Comparison of ENCODE assay signal across 1 cellular context in the genomic region with DNA sequence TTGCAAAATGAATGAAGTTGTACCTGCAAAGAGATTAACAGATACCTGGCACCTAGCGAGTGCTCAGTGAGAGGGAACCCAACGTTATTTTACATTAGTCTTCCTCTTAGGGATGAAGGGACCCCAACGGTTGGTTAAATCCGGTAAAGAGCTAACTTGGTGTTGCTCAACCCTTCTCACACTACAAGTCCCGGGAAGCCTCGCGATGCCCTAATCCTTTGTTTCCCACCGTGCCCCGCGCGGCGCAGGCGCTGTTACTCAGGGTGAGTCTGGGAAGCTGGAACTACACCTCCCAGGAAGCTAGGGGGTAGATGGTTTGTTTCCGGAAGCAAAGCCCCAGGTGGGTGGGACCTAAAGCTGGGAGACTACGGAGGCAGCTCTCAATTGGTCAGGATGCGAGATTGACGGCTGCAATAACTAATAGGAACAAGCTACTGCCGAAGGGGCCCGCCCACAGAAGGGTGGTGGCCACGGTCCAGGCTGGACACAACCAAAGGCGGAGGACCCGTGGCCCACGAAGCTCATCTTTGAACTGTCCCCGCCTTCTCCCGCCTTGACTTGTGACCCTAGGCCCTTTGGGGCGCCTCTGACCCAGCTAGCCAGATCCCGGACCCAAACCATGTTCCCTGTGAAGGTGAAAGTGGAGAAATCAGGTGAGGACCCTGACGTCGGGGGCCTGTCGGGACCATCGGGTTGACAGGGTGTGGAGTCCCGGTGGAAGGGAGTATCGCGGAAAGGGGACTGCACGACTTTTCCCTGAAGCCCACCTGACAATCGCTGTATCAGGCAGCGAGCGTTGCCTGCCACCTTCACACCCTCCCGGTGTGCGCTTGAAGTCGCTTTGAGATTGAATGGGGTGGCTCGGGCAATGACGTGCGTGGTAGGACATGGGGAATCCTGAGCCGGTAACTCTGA.
TF ChIP-seq lines count a peak whose summit lies in the region.

A gene with protein sequence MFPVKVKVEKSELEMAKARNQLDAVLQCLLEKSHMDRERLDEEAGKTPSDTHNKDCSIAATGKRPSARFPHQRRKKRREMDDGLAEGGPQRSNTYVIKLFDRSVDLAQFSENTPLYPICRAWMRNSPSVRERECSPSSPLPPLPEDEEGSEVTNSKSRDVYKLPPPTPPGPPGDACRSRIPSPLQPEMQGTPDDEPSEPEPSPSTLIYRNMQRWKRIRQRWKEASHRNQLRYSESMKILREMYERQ (plus strand): TSS at position 471 of the 915 bp plus-strand sequence. CDS start 149 bp downstream, at position 620.

TF ChIP-seq in GM12878, 131 proteins besides CTCF, POLR2A, EP300 and RAD21 (continued from another document and continues in another):
- TF ChIP-seq, protein P1, sequence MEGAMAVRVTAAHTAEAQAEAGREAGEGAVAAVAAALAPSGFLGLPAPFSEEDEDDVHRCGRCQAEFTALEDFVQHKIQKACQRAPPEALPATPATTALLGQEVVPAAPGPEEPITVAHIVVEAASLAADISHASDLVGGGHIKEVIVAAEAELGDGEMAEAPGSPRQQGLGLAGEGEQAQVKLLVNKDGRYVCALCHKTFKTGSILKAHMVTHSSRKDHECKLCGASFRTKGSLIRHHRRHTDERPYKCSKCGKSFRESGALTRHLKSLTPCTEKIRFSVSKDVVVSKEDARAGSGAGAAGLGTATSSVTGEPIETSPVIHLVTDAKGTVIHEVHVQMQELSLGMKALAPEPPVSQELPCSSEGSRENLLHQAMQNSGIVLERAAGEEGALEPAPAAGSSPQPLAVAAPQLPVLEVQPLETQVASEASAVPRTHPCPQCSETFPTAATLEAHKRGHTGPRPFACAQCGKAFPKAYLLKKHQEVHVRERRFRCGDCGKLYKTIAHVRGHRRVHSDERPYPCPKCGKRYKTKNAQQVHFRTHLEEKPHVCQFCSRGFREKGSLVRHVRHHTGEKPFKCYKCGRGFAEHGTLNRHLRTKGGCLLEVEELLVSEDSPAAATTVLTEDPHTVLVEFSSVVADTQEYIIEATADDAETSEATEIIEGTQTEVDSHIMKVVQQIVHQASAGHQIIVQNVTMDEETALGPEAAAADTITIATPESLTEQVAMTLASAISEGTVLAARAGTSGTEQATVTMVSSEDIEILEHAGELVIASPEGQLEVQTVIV (IDR thresholded peaks at IDR 0.05; ENCODE audit: borderline replicate concordance, partially characterized antibody), result peak; percentile 68
- TF ChIP-seq, protein P2, sequence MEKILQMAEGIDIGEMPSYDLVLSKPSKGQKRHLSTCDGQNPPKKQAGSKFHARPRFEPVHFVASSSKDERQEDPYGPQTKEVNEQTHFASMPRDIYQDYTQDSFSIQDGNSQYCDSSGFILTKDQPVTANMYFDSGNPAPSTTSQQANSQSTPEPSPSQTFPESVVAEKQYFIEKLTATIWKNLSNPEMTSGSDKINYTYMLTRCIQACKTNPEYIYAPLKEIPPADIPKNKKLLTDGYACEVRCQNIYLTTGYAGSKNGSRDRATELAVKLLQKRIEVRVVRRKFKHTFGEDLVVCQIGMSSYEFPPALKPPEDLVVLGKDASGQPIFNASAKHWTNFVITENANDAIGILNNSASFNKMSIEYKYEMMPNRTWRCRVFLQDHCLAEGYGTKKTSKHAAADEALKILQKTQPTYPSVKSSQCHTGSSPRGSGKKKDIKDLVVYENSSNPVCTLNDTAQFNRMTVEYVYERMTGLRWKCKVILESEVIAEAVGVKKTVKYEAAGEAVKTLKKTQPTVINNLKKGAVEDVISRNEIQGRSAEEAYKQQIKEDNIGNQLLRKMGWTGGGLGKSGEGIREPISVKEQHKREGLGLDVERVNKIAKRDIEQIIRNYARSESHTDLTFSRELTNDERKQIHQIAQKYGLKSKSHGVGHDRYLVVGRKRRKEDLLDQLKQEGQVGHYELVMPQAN (conservative IDR thresholded peaks at IDR 0.05), result peak; percentile 90
- peak; percentile 99 for TF ChIP-seq IKZF1 (conservative IDR thresholded peaks at IDR 0.05)
- peak; percentile 70 for TF ChIP-seq ATF7 (IDR thresholded peaks at IDR 0.05; ENCODE audit: low read depth)
- TF ChIP-seq CHD2 (IDR thresholded peaks at IDR 0.05; ENCODE audit: borderline replicate concordance, low read depth, low read length), result peak; percentile 98
- TF ChIP-seq, protein P3, sequence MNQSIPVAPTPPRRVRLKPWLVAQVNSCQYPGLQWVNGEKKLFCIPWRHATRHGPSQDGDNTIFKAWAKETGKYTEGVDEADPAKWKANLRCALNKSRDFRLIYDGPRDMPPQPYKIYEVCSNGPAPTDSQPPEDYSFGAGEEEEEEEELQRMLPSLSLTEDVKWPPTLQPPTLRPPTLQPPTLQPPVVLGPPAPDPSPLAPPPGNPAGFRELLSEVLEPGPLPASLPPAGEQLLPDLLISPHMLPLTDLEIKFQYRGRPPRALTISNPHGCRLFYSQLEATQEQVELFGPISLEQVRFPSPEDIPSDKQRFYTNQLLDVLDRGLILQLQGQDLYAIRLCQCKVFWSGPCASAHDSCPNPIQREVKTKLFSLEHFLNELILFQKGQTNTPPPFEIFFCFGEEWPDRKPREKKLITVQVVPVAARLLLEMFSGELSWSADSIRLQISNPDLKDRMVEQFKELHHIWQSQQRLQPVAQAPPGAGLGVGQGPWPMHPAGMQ (IDR thresholded peaks at IDR 0.05; ENCODE audit: borderline replicate concordance), result no peak
- TF ChIP-seq, protein P4, sequence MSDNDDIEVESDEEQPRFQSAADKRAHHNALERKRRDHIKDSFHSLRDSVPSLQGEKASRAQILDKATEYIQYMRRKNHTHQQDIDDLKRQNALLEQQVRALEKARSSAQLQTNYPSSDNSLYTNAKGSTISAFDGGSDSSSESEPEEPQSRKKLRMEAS (IDR thresholded peaks at IDR 0.05; ENCODE audit: low read depth, low read length), result peak; percentile 81
- no peak for TF ChIP-seq STAT3 (IDR thresholded peaks at IDR 0.05; ENCODE audit: low read depth, low read length)
- TF ChIP-seq, protein P5, sequence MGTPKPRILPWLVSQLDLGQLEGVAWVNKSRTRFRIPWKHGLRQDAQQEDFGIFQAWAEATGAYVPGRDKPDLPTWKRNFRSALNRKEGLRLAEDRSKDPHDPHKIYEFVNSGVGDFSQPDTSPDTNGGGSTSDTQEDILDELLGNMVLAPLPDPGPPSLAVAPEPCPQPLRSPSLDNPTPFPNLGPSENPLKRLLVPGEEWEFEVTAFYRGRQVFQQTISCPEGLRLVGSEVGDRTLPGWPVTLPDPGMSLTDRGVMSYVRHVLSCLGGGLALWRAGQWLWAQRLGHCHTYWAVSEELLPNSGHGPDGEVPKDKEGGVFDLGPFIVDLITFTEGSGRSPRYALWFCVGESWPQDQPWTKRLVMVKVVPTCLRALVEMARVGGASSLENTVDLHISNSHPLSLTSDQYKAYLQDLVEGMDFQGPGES (IDR thresholded peaks at IDR 0.05), result peak; percentile 89
- TF ChIP-seq CREM (IDR thresholded peaks at IDR 0.05; ENCODE audit: low read depth), result peak; percentile 94
- peak; percentile 95 for TF ChIP-seq NR2C1 (IDR thresholded peaks at IDR 0.05)
- peak; percentile 98 for TF ChIP-seq HCFC1 (IDR thresholded peaks at IDR 0.05; ENCODE audit: low read length)
- peak; percentile 74 for TF ChIP-seq NR2F1 (conservative IDR thresholded peaks at IDR 0.05)
- TF ChIP-seq RELA (IDR thresholded peaks at IDR 0.05; ENCODE audit: borderline replicate concordance, partially characterized antibody), result peak; percentile 49
- no peak for TF ChIP-seq ZZZ3 (IDR thresholded peaks at IDR 0.05; ENCODE audit: control insufficient read depth, insufficient read length, low read depth)
- TF ChIP-seq ETV6 (conservative IDR thresholded peaks at IDR 0.05 in 1 of 2, IDR thresholded peaks at IDR 0.05 in 1 of 2; ENCODE audit: borderline replicate concordance in 1 of 2, low read depth in 1 of 2), result no peak
- TF ChIP-seq MEF2A (IDR thresholded peaks at IDR 0.05; ENCODE audit: insufficient read depth, low read depth, low read length), result no peak
- no peak for TF ChIP-seq SMAD1 (IDR thresholded peaks at IDR 0.05; ENCODE audit: low read depth, partially characterized antibody)
- TF ChIP-seq, protein P6, sequence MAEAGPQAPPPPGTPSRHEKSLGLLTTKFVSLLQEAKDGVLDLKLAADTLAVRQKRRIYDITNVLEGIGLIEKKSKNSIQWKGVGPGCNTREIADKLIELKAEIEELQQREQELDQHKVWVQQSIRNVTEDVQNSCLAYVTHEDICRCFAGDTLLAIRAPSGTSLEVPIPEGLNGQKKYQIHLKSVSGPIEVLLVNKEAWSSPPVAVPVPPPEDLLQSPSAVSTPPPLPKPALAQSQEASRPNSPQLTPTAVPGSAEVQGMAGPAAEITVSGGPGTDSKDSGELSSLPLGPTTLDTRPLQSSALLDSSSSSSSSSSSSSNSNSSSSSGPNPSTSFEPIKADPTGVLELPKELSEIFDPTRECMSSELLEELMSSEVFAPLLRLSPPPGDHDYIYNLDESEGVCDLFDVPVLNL (IDR thresholded peaks at IDR 0.05; ENCODE audit: low read depth, low read length), result 0 out of 2 replicates have a peak, but pooled peaks have one; percentile 14
- no peak for TF ChIP-seq STAT1 (conservative IDR thresholded peaks at IDR 0.05)
- peak; percentile 84 for TF ChIP-seq BACH1 (IDR thresholded peaks at IDR 0.05; ENCODE audit: borderline replicate concordance)
- peak; percentile 92 for TF ChIP-seq GABPA (IDR thresholded peaks at IDR 0.05; ENCODE audit: low read depth)
- peak; percentile 78; the same call in 1 of the 2 replicates for TF ChIP-seq SIN3A (IDR thresholded peaks at IDR 0.05; ENCODE audit: low read depth, low read length)
- TF ChIP-seq JUND (IDR thresholded peaks at IDR 0.05; ENCODE audit: low read depth, low read length), result 0 out of 2 replicates have a peak, but pooled peaks have one; percentile 9
- TF ChIP-seq, protein P7, sequence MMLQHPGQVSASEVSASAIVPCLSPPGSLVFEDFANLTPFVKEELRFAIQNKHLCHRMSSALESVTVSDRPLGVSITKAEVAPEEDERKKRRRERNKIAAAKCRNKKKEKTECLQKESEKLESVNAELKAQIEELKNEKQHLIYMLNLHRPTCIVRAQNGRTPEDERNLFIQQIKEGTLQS (IDR thresholded peaks at IDR 0.05; ENCODE audit: borderline replicate concordance, extremely low read depth, low read depth, low read length), result peak; percentile 41; the same call in 1 of the 2 replicates
- peak in 1 of 2 experiments; percentile 34; a peak in 1 of 4 replicates for TF ChIP-seq BHLHE40 (IDR thresholded peaks at IDR 0.05; ENCODE audit: borderline replicate concordance in 1 of 2, low read depth in 2 of 2, low read length in 1 of 2)
- TF ChIP-seq ZNF207 (IDR thresholded peaks at IDR 0.05; ENCODE audit: borderline replicate concordance), result peak; percentile 74; the same call in 1 of the 2 replicates
- TF ChIP-seq, protein P8, sequence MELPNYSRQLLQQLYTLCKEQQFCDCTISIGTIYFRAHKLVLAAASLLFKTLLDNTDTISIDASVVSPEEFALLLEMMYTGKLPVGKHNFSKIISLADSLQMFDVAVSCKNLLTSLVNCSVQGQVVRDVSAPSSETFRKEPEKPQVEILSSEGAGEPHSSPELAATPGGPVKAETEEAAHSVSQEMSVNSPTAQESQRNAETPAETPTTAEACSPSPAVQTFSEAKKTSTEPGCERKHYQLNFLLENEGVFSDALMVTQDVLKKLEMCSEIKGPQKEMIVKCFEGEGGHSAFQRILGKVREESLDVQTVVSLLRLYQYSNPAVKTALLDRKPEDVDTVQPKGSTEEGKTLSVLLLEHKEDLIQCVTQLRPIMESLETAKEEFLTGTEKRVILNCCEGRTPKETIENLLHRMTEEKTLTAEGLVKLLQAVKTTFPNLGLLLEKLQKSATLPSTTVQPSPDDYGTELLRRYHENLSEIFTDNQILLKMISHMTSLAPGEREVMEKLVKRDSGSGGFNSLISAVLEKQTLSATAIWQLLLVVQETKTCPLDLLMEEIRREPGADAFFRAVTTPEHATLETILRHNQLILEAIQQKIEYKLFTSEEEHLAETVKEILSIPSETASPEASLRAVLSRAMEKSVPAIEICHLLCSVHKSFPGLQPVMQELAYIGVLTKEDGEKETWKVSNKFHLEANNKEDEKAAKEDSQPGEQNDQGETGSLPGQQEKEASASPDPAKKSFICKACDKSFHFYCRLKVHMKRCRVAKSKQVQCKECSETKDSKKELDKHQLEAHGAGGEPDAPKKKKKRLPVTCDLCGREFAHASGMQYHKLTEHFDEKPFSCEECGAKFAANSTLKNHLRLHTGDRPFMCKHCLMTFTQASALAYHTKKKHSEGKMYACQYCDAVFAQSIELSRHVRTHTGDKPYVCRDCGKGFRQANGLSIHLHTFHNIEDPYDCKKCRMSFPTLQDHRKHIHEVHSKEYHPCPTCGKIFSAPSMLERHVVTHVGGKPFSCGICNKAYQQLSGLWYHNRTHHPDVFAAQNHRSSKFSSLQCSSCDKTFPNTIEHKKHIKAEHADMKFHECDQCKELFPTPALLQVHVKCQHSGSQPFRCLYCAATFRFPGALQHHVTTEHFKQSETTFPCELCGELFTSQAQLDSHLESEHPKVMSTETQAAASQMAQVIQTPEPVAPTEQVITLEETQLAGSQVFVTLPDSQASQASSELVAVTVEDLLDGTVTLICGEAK (IDR thresholded peaks at IDR 0.05; ENCODE audit: borderline replicate concordance), result peak; percentile 93
- peak; percentile 74; the same call in 1 of the 2 replicates for TF ChIP-seq ESRRA (IDR thresholded peaks at IDR 0.05; ENCODE audit: low read length)
- no peak for TF ChIP-seq SPI1 (IDR thresholded peaks at IDR 0.05; ENCODE audit: borderline replicate concordance, insufficient read depth, low read depth, low read length)
- TF ChIP-seq LARP7 (IDR thresholded peaks at IDR 0.05), result peak; percentile 79
- TF ChIP-seq IRF4 (IDR thresholded peaks at IDR 0.05; ENCODE audit: low read depth, low read length), result no peak
- peak; percentile 49; the same call in 1 of the 2 replicates for TF ChIP-seq RUNX3 (IDR thresholded peaks at IDR 0.05; ENCODE audit: low read length)
- peak; percentile 72; the same call in 1 of the 2 replicates for TF ChIP-seq YY1 (IDR thresholded peaks at IDR 0.05; ENCODE audit: low read depth, low read length)
- peak; percentile 87 for TF ChIP-seq KLF5 (IDR thresholded peaks at IDR 0.05; ENCODE audit: partially characterized antibody)
- TF ChIP-seq SUPT20H (IDR thresholded peaks at IDR 0.05; ENCODE audit: borderline replicate concordance, control insufficient read depth, low read depth, low read length), result no peak
- TF ChIP-seq, protein P9, sequence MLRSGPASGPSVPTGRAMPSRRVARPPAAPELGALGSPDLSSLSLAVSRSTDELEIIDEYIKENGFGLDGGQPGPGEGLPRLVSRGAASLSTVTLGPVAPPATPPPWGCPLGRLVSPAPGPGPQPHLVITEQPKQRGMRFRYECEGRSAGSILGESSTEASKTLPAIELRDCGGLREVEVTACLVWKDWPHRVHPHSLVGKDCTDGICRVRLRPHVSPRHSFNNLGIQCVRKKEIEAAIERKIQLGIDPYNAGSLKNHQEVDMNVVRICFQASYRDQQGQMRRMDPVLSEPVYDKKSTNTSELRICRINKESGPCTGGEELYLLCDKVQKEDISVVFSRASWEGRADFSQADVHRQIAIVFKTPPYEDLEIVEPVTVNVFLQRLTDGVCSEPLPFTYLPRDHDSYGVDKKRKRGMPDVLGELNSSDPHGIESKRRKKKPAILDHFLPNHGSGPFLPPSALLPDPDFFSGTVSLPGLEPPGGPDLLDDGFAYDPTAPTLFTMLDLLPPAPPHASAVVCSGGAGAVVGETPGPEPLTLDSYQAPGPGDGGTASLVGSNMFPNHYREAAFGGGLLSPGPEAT (IDR thresholded peaks at IDR 0.05; ENCODE audit: low read depth), result peak; percentile 83
- peak; percentile 97 for TF ChIP-seq SIX5 (IDR thresholded peaks at IDR 0.05; ENCODE audit: low read depth, low read length, severe bottlenecking)
- TF ChIP-seq RAD51 (IDR thresholded peaks at IDR 0.05), result peak; percentile 72
